1 cellular context compared by ENCODE assay signal in the genomic region with DNA sequence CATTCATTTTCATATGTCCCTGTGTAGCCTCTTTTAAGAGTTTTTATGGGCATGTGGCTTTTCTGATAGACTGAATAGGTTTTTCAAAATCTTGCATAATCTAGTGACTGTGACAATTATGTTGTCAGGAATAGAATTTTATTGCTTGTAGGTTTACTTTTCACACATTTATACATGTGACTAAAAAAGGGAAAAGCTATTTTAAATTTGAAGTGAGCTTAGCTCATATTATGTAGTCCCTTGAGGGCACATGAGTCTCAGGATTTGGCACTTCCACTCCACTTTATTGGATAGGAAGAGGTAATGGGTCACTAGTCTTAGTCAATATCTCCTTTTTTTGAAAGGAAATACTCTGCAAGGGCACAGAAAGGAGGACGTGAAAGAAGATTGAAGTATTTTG.
TF ChIP-seq lines count a peak whose summit lies in the region.

No MANE protein-coding gene starts in this region.

TF ChIP-seq in HEK293, 187 proteins besides CTCF, POLR2A, EP300 and RAD21 (continued from another document):
- TF ChIP-seq ZNF211 (tag by site-specific recombination; IDR thresholded peaks at IDR 0.05; ENCODE audit: low read depth): no peak
- TF ChIP-seq, protein P1, sequence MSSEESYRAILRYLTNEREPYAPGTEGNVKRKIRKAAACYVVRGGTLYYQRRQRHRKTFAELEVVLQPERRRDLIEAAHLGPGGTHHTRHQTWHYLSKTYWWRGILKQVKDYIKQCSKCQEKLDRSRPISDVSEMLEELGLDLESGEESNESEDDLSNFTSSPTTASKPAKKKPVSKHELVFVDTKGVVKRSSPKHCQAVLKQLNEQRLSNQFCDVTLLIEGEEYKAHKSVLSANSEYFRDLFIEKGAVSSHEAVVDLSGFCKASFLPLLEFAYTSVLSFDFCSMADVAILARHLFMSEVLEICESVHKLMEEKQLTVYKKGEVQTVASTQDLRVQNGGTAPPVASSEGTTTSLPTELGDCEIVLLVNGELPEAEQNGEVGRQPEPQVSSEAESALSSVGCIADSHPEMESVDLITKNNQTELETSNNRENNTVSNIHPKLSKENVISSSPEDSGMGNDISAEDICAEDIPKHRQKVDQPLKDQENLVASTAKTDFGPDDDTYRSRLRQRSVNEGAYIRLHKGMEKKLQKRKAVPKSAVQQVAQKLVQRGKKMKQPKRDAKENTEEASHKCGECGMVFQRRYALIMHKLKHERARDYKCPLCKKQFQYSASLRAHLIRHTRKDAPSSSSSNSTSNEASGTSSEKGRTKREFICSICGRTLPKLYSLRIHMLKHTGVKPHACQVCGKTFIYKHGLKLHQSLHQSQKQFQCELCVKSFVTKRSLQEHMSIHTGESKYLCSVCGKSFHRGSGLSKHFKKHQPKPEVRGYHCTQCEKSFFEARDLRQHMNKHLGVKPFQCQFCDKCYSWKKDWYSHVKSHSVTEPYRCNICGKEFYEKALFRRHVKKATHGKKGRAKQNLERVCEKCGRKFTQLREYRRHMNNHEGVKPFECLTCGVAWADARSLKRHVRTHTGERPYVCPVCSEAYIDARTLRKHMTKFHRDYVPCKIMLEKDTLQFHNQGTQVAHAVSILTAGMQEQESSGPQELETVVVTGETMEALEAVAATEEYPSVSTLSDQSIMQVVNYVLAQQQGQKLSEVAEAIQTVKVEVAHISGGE (tag by site-specific recombination; conservative IDR thresholded peaks at IDR 0.05; ENCODE audit: low read depth): no peak
- no peak for TF ChIP-seq ZNF239 (tag by site-specific recombination; IDR thresholded peaks at IDR 0.05)
- no peak for TF ChIP-seq PBX3 (CRISPR knock-in tag; IDR thresholded peaks at IDR 0.05)
- peak; percentile 89 for TF ChIP-seq PRDM6 (tag by site-specific recombination; IDR thresholded peaks at IDR 0.05)
- no peak for TF ChIP-seq ZBTB49 (tag by site-specific recombination; IDR thresholded peaks at IDR 0.05; ENCODE audit: low read depth)
- TF ChIP-seq ZNF16 (tag by site-specific recombination; IDR thresholded peaks at IDR 0.05; ENCODE audit: low read depth): no peak
- TF ChIP-seq, protein P2, sequence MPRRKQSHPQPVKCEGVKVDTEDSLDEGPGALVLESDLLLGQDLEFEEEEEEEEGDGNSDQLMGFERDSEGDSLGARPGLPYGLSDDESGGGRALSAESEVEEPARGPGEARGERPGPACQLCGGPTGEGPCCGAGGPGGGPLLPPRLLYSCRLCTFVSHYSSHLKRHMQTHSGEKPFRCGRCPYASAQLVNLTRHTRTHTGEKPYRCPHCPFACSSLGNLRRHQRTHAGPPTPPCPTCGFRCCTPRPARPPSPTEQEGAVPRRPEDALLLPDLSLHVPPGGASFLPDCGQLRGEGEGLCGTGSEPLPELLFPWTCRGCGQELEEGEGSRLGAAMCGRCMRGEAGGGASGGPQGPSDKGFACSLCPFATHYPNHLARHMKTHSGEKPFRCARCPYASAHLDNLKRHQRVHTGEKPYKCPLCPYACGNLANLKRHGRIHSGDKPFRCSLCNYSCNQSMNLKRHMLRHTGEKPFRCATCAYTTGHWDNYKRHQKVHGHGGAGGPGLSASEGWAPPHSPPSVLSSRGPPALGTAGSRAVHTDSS (tag by site-specific recombination; IDR thresholded peaks at IDR 0.05): no peak
- TF ChIP-seq, protein P3, sequence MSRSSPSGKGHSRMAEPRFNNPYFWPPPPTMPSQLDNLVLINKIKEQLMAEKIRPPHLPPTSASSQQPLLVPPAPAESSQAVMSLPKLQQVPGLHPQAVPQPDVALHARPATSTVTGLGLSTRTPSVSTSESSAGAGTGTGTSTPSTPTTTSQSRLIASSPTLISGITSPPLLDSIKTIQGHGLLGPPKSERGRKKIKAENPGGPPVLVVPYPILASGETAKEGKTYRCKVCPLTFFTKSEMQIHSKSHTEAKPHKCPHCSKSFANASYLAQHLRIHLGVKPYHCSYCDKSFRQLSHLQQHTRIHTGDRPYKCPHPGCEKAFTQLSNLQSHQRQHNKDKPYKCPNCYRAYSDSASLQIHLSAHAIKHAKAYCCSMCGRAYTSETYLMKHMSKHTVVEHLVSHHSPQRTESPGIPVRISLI (tag by site-specific recombination; IDR thresholded peaks at IDR 0.05): no peak
- TF ChIP-seq ZSCAN23 (tag by site-specific recombination; IDR thresholded peaks at IDR 0.05): no peak
- peak; percentile 9; the same call in 1 of the 2 replicates for TF ChIP-seq ZNF654 (tag by site-specific recombination; IDR thresholded peaks at IDR 0.05; ENCODE audit: low read depth)
- peak; percentile 49; the same call in 1 of the 2 replicates for TF ChIP-seq ZFP69B (tag by site-specific recombination; IDR thresholded peaks at IDR 0.05)
TF ChIP-seq in HEK293: peak in this region for 15.
